ENCODE assay signal across 32 cellular contexts in genomic region chr4:73823756-73824155, GRCh38. TPM values are rescaled to one million over a fixed set of nuclear protein-coding genes. Genes with fewer than 3 reads are reported as not detected.
"Had no signal": no experiment of that assay in that cellular context is flagged by ENCODE, and none has a peak within 500 bp of the region (broad histone marks: within the 10 kb centered on the region; RNA-seq: fewer than 3 reads in every experiment).

No MANE protein-coding gene starts in this region.

- H3K4me3 Mint-ChIP-seq: activated CD4-positive, alpha-beta memory T cell treated with anti-CD3 and anti-CD28 coated beads, Interleukin-2, amount 10 ng/mL, durations not matched to agents 7 days and 5 days; activated CD4-positive, alpha-beta T cell treated with anti-CD3 and anti-CD28 coated beads for 36 hours; activated CD4-positive, alpha-beta T cell treated with anti-CD3 and anti-CD28 coated beads, Interleukin-2, amount 10 ng/mL, durations not matched to agents 24 days and 14 days; activated naive CD4-positive, alpha-beta T cell treated with anti-CD3 and anti-CD28 coated beads, Interleukin-2, amount 10 ng/mL, durations not matched to agents 7 days and 5 days; activated naive CD8-positive, alpha-beta T cell treated with anti-CD3 and anti-CD28 coated beads, Interleukin-2, amount 10 ng/mL, durations not matched to agents 7 days and 5 days; activated T-cell treated with anti-CD3 and anti-CD28 coated beads, Interleukin-2, amount 50 U/mL, for 24 hours; activated T-cell treated with anti-CD3 and anti-CD28 coated beads, Interleukin-2, amount 50 U/mL, for 72 hours; effector memory CD8-positive, alpha-beta T cell had no signal

- DNase-seq: activated CD4-positive, alpha-beta memory T cell treated with anti-CD3 and anti-CD28 coated beads, Interleukin-2, amount 10 ng/mL, durations not matched to agents 7 days and 5 days; activated CD4-positive, alpha-beta T cell treated with anti-CD3 and anti-CD28 coated beads for 36 hours; activated CD4-positive, alpha-beta T cell treated with anti-CD3 and anti-CD28 coated beads, Interleukin-2, amount 10 ng/mL, durations not matched to agents 24 days and 14 days; activated CD4-positive, alpha-beta T cell treated with anti-CD3 and anti-CD28 coated beads, Interleukin-2, amount 50 U/mL, for 4 hours; activated CD4-positive, CD25-positive, alpha-beta regulatory T cell; activated CD4-positive, CD25-positive, alpha-beta regulatory T cell treated with anti-CD3 and anti-CD28 coated beads, Interleukin-2, amount 50 U/mL, for 72 hours; activated CD8-positive, alpha-beta memory T cell treated with anti-CD3 and anti-CD28 coated beads, Interleukin-2, amount 50 U/mL, for 48 hours; activated gamma-delta T cell; activated naive CD4-positive, alpha-beta T cell; activated naive CD4-positive, alpha-beta T cell treated with anti-CD3 and anti-CD28 coated beads, Interleukin-2, amount 10 ng/mL, durations not matched to agents 7 days and 5 days; activated naive CD8-positive, alpha-beta T cell treated with anti-CD3 and anti-CD28 coated beads, Interleukin-2, amount 10 ng/mL, durations not matched to agents 7 days and 5 days; activated T-cell treated with anti-CD3 and anti-CD28 coated beads for 4 hours; activated T-cell treated with anti-CD3 and anti-CD28 coated beads, Interleukin-2, amount 50 U/mL, for 24 hours; activated T-cell treated with anti-CD3 and anti-CD28 coated beads, Interleukin-2, amount 50 U/mL, for 72 hours; amniotic stem cell; brain microvascular endothelial cell; caudate nucleus; cortex of kidney; dermis blood vessel endothelial cell; effector CD4-positive, alpha-beta T cell; effector memory CD8-positive, alpha-beta T cell; erythroblast; foreskin melanocyte; T-helper 2 cell had no signal

- H3K4me3 ChIP-seq: esophagus muscularis mucosa, gastroesophageal sphincter had no signal

- H3K27me3 Mint-ChIP-seq: activated CD4-positive, alpha-beta memory T cell treated with anti-CD3 and anti-CD28 coated beads, Interleukin-2, amount 10 ng/mL, durations not matched to agents 7 days and 5 days; activated CD4-positive, alpha-beta T cell treated with anti-CD3 and anti-CD28 coated beads for 36 hours; activated CD4-positive, alpha-beta T cell treated with anti-CD3 and anti-CD28 coated beads, Interleukin-2, amount 10 ng/mL, durations not matched to agents 24 days and 14 days; activated naive CD4-positive, alpha-beta T cell treated with anti-CD3 and anti-CD28 coated beads, Interleukin-2, amount 10 ng/mL, durations not matched to agents 7 days and 5 days; activated naive CD8-positive, alpha-beta T cell treated with anti-CD3 and anti-CD28 coated beads, Interleukin-2, amount 10 ng/mL, durations not matched to agents 7 days and 5 days; activated T-cell treated with anti-CD3 and anti-CD28 coated beads, Interleukin-2, amount 50 U/mL, for 24 hours; effector memory CD8-positive, alpha-beta T cell had no signal

- H3K36me3 Mint-ChIP-seq: activated naive CD4-positive, alpha-beta T cell treated with anti-CD3 and anti-CD28 coated beads, Interleukin-2, amount 10 ng/mL, durations not matched to agents 7 days and 5 days; activated naive CD4-positive, alpha-beta T cell treated with anti-CD3 and anti-CD28 coated beads, Interleukin-2, amount 50 U/mL, for 72 hours; activated naive CD8-positive, alpha-beta T cell treated with anti-CD3 and anti-CD28 coated beads, Interleukin-2, amount 10 ng/mL, durations not matched to agents 7 days and 5 days had no signal

- ATAC-seq: activated CD4-positive, alpha-beta T cell treated with anti-CD3 and anti-CD28 coated beads for 36 hours; activated naive CD4-positive, alpha-beta T cell treated with anti-CD3 and anti-CD28 coated beads, Interleukin-2, amount 50 U/mL, for 72 hours; activated T-cell treated with anti-CD3 and anti-CD28 coated beads, Interleukin-2, amount 50 U/mL, for 72 hours; effector memory CD8-positive, alpha-beta T cell; gastroesophageal sphincter had no signal

- H3K4me1 Mint-ChIP-seq: activated CD4-positive, alpha-beta memory T cell treated with anti-CD3 and anti-CD28 coated beads, Interleukin-2, amount 10 ng/mL, durations not matched to agents 7 days and 5 days; activated CD4-positive, alpha-beta T cell treated with anti-CD3 and anti-CD28 coated beads for 36 hours; activated CD4-positive, alpha-beta T cell treated with anti-CD3 and anti-CD28 coated beads, Interleukin-2, amount 10 ng/mL, durations not matched to agents 24 days and 14 days; activated naive CD4-positive, alpha-beta T cell treated with anti-CD3 and anti-CD28 coated beads, Interleukin-2, amount 10 ng/mL, durations not matched to agents 7 days and 5 days; activated naive CD8-positive, alpha-beta T cell treated with anti-CD3 and anti-CD28 coated beads, Interleukin-2, amount 10 ng/mL, durations not matched to agents 7 days and 5 days had no signal

- H3K27ac Mint-ChIP-seq: activated CD4-positive, alpha-beta memory T cell treated with anti-CD3 and anti-CD28 coated beads, Interleukin-2, amount 10 ng/mL, durations not matched to agents 7 days and 5 days; activated CD4-positive, alpha-beta T cell treated with anti-CD3 and anti-CD28 coated beads for 36 hours; activated CD4-positive, alpha-beta T cell treated with anti-CD3 and anti-CD28 coated beads, Interleukin-2, amount 10 ng/mL, durations not matched to agents 24 days and 14 days; activated naive CD4-positive, alpha-beta T cell treated with anti-CD3 and anti-CD28 coated beads, Interleukin-2, amount 10 ng/mL, durations not matched to agents 7 days and 5 days; activated naive CD4-positive, alpha-beta T cell treated with anti-CD3 and anti-CD28 coated beads, Interleukin-2, amount 50 U/mL, for 72 hours; activated naive CD8-positive, alpha-beta T cell treated with anti-CD3 and anti-CD28 coated beads, Interleukin-2, amount 10 ng/mL, durations not matched to agents 7 days and 5 days; activated T-cell treated with anti-CD3 and anti-CD28 coated beads, Interleukin-2, amount 50 U/mL, for 24 hours; activated T-cell treated with anti-CD3 and anti-CD28 coated beads, Interleukin-2, amount 50 U/mL, for 72 hours; effector memory CD8-positive, alpha-beta T cell had no signal

- H3K9me3 Mint-ChIP-seq: activated CD4-positive, alpha-beta memory T cell treated with anti-CD3 and anti-CD28 coated beads, Interleukin-2, amount 10 ng/mL, durations not matched to agents 7 days and 5 days; activated CD4-positive, alpha-beta T cell treated with anti-CD3 and anti-CD28 coated beads, Interleukin-2, amount 10 ng/mL, durations not matched to agents 24 days and 14 days; activated naive CD4-positive, alpha-beta T cell treated with anti-CD3 and anti-CD28 coated beads, Interleukin-2, amount 10 ng/mL, durations not matched to agents 7 days and 5 days; activated T-cell treated with anti-CD3 and anti-CD28 coated beads, Interleukin-2, amount 50 U/mL, for 72 hours had no signal

RNA-seq across cellular contexts. Expression of gene CXCL6, which starts 12.7 kb away (rescaled TPM):
- total RNA-seq: activated CD4-positive, alpha-beta memory T cell treated with anti-CD3 and anti-CD28 coated beads, Interleukin-2, amount 10 ng/mL, durations not matched to agents 7 days and 5 days; activated CD4-positive, alpha-beta T cell treated with anti-CD3 and anti-CD28 coated beads for 36 hours; activated CD4-positive, alpha-beta T cell treated with anti-CD3 and anti-CD28 coated beads, Interleukin-2, amount 10 ng/mL, durations not matched to agents 24 days and 14 days; activated naive CD4-positive, alpha-beta T cell treated with anti-CD3 and anti-CD28 coated beads, Interleukin-2, amount 50 U/mL, for 72 hours; activated naive CD8-positive, alpha-beta T cell treated with anti-CD3 and anti-CD28 coated beads, Interleukin-2, amount 10 ng/mL, durations not matched to agents 7 days and 5 days; activated T-cell treated with anti-CD3 and anti-CD28 coated beads, Interleukin-2, amount 50 U/mL, for 72 hours; chondrocyte; T-helper 1 cell treated with Interleukin-12 subunit alpha and Interleukin-12 subunit beta and Interleukin-4 antibody, amounts not matched to agents 30 ng/mL and 1 ng/mL, for 36 hours had no signal

RNA-seq across cellular contexts. Expression of gene PF4V1, which starts 29.3 kb away (rescaled TPM):
- total RNA-seq: activated CD4-positive, alpha-beta memory T cell treated with anti-CD3 and anti-CD28 coated beads, Interleukin-2, amount 10 ng/mL, durations not matched to agents 7 days and 5 days; activated CD4-positive, alpha-beta T cell treated with anti-CD3 and anti-CD28 coated beads for 36 hours; activated CD4-positive, alpha-beta T cell treated with anti-CD3 and anti-CD28 coated beads, Interleukin-2, amount 10 ng/mL, durations not matched to agents 24 days and 14 days; activated naive CD4-positive, alpha-beta T cell treated with anti-CD3 and anti-CD28 coated beads, Interleukin-2, amount 50 U/mL, for 72 hours; activated naive CD8-positive, alpha-beta T cell treated with anti-CD3 and anti-CD28 coated beads, Interleukin-2, amount 10 ng/mL, durations not matched to agents 7 days and 5 days; activated T-cell treated with anti-CD3 and anti-CD28 coated beads, Interleukin-2, amount 50 U/mL, for 72 hours; astrocyte; chondrocyte; esophagus muscularis mucosa; fibroblast of villous mesenchyme; gastroesophageal sphincter; glomerular endothelial cell; T-helper 1 cell treated with Interleukin-12 subunit alpha and Interleukin-12 subunit beta and Interleukin-4 antibody, amounts not matched to agents 30 ng/mL and 1 ng/mL, for 36 hours had no signal

RNA-seq across cellular contexts. Expression of gene CXCL1, which starts 45.4 kb away (rescaled TPM):
- total RNA-seq: activated CD4-positive, alpha-beta memory T cell treated with anti-CD3 and anti-CD28 coated beads, Interleukin-2, amount 10 ng/mL, durations not matched to agents 7 days and 5 days; activated CD4-positive, alpha-beta T cell treated with anti-CD3 and anti-CD28 coated beads for 36 hours; activated CD4-positive, alpha-beta T cell treated with anti-CD3 and anti-CD28 coated beads, Interleukin-2, amount 10 ng/mL, durations not matched to agents 24 days and 14 days; activated naive CD4-positive, alpha-beta T cell treated with anti-CD3 and anti-CD28 coated beads, Interleukin-2, amount 50 U/mL, for 72 hours; activated naive CD8-positive, alpha-beta T cell treated with anti-CD3 and anti-CD28 coated beads, Interleukin-2, amount 10 ng/mL, durations not matched to agents 7 days and 5 days; activated T-cell treated with anti-CD3 and anti-CD28 coated beads, Interleukin-2, amount 50 U/mL, for 72 hours; T-helper 1 cell treated with Interleukin-12 subunit alpha and Interleukin-12 subunit beta and Interleukin-4 antibody, amounts not matched to agents 30 ng/mL and 1 ng/mL, for 36 hours had no signal
